21 cellular contexts compared by ENCODE assay signal in genomic region chr1:43468403-43468802, GRCh38. TPM values are rescaled to one million over a fixed set of nuclear protein-coding genes. Genes with fewer than 3 reads are reported as not detected.
"Had no signal": no experiment of that assay in that cellular context is flagged by ENCODE, and none has a peak within 500 bp of the region (broad histone marks: within the 10 kb centered on the region; RNA-seq: fewer than 3 reads in every experiment).

No MANE protein-coding gene starts in this region.

- DNase-seq: Kasumi-1, MM.1S, NCI-H1048, NCI-H1105, NCI-H1417, NCI-H1436 treated with DMSO at 0.1 percent for 48 hours, NCI-H1694, NCI-H187 treated with DMSO at 0.1 percent for 48 hours, NCI-H2081, NCI-H2107, NCI-H2227 treated with DMSO at 0.1 percent for 48 hours, NCI-H524, NCI-H526 treated with DMSO at 0.1 percent for 48 hours, NCI-H748 treated with DMSO at 0.1 percent for 48 hours, RPMI8226, SHP77 treated with DMSO at 0.1 percent for 48 hours, SJCRH30 had no signal

- H3K27ac ChIP-seq: HL-60, KMS-11, SJCRH30 had no signal

- FAIRE-seq: HTR-8/SVneo, RCC 7860 had no signal

- H3K9me3 ChIP-seq: SJCRH30 had no signal

- H3K27me3 ChIP-seq: SJCRH30 had no signal

- H3K36me3 ChIP-seq: SJCRH30 had no signal

- H3K4me3 ChIP-seq: SJCRH30 had no signal

- H3K4me2 ChIP-seq: KMS-11 had no signal

- H3K9ac ChIP-seq: KMS-11 had no signal

RNA-seq across cellular contexts. Expression of gene HYI, which starts 14.7 kb away (rescaled TPM):
- total RNA-seq: SJCRH30 had no signal
